Comparison of ENCODE assay signal across 8 cellular contexts in the genomic region with DNA sequence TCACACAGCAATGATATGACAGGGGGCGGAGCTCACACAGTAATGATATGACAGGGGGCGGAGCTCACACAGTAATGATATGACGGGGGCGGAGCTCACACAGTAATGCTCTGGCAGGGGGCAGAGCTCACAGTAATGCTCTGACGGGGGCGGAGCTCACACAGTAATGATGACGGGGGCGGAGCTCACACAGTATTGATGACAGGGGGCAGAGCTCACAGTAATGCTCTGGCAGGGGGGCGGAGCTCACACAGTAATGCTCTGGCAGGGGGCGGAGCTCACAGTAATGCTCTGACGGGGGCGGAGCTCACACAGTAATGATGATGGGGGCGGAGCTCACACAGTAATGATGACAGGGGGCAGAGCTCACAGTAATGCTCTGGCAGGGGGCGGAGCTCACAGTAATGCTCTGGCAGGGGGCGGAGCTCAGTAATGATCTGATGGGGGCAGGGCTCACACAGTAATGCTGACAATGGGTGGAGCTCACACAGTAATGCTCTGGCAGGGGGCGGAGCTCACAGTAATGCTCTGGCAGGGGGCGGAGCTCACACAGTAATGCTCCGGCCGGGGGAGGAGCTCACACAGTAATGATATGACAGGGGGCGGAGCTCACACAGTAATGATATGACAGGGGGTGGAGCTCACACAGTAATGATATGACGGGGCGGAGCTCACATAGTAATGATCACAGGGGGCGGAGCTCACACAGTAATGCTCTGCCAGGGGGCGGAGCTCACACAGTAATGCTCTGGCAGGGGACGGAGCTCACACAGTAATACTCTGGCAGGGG. TPM values are rescaled to one million over a fixed set of nuclear protein-coding genes. Genes with fewer than 3 reads are reported as not detected.
DNase-seq lines count a peak whose midpoint lies in the region; TF ChIP-seq lines count a peak whose summit lies in the region.
"Not testable (repeated sequence)": the region's sequence is repeated elsewhere in the genome, so short reads cannot be mapped to it uniquely, and the experiment has no call there.

No MANE protein-coding gene starts in this region.

- POLR2A ChIA-PET in MCF 10A (lab: Yijun Ruan, JAX) = interaction anchor here (0.7 kb wide), 1 partner anchor 90 kb away, joined by 3 read pairs; no protein-coding TSS in a partner anchor

- H3K9me3 Mint-ChIP-seq in MCF 10A (ENCODE audit: unreplicated experiment) = not testable (repeated sequence)

- H3K4me1 ChIP-seq in testis = not testable (repeated sequence)

- peaks cover 73% of the 10 kb centered on the region for H3K36me3 Mint-ChIP-seq in MCF 10A (ENCODE audit: insufficient read depth, unreplicated experiment)

- intact Hi-C loops in MCF 10A (cut with micrococcal nuclease); testis (cut with DNase I; ENCODE audit: low total_unique reads): not testable (repeated sequence)

- not testable (repeated sequence) for H3K4me3 Mint-ChIP-seq in MCF 10A (ENCODE audit: unreplicated experiment)

- DNase-seq in ELF-1 (ENCODE audit: low read depth, low spot score) = peak; percentile 17
- DNase-seq in NAMALWA (ENCODE audit: low spot score) = peak; percentile 89
- DNase-seq in T-helper 2 cell = peak in 3 of 5 experiments; percentile 23 to 61 (median 32)
- DNase-seq in activated T-cell treated with anti-CD3 and anti-CD28 coated beads for 48 hours (ENCODE audit: low read depth) = peak; percentile 53
- peak; percentile 4 for DNase-seq in MCF 10A (ENCODE audit: unreplicated experiment)
- peak; percentile 6 for DNase-seq in iPS-NIHi11 (ENCODE audit: low spot score)
- DNase-seq in stimulated activated CD4-positive, alpha-beta T cell treated with anti-CD3 and anti-CD28 coated beads, Interleukin-12 subunit alpha, Interleukin-12 subunit beta, amount 100 ng/mL, for 48 hours (ENCODE audit: low read depth in 2 of 3, low spot score in 1 of 3) = peak in 2 of 3 donors; percentile 40 to 42
- DNase-seq in testis = peak; percentile 28

- not testable (repeated sequence) for TF ChIP-seq CTCF in MCF 10A (IDR thresholded peaks at IDR 0.05; ENCODE audit: unreplicated experiment); testis (IDR thresholded peaks at IDR 0.05)

- not testable (repeated sequence) for H3K27me3 Mint-ChIP-seq in MCF 10A (ENCODE audit: insufficient read depth, unreplicated experiment)

- not testable (repeated sequence) for H3K4me3 ChIP-seq in testis

- H3K4me1 Mint-ChIP-seq in MCF 10A (ENCODE audit: insufficient read depth, unreplicated experiment) = not testable (repeated sequence)

- TF ChIP-seq POLR2A in testis (IDR thresholded peaks at IDR 0.05) = not testable (repeated sequence)

- H3K27ac ChIP-seq in testis = not testable (repeated sequence)

- H3K27me3 ChIP-seq in testis = not testable (repeated sequence)

- H3K36me3 ChIP-seq in testis (ENCODE audit: low read depth, missing control alignments) = not testable (repeated sequence)

- WGBS in testis, 2 donors = 77 to 87% methylated on average over 20 to 25 of the region's 25 CpGs

- CTCF ChIA-PET in MCF 10A (lab: Yijun Ruan, JAX) = interaction anchor here (0.6 to 1.2 kb wide), 2 partner anchors 67 to 112 kb away, joined by 3 to 5 read pairs; no protein-coding TSS in a partner anchor

- BruUV-seq in MCF 10A (replicated peaks; lab: Mats Ljungman, UMichigan) = not testable (repeated sequence)

- H3K9me3 ChIP-seq in testis = not testable (repeated sequence)

- H3K27ac Mint-ChIP-seq in MCF 10A (ENCODE audit: low read depth, unreplicated experiment) = not testable (repeated sequence)

RNA-seq across cellular contexts. Expression of a gene that starts 52.8 kb away (rescaled TPM):
- total RNA-seq in MCF 10A (2022) = 56.1 and 75.8 TPM in 2 replicates
- total RNA-seq in testis = 10 to 100 TPM; 71.4 to 71.6 TPM
- 43.9 TPM for polyA plus RNA-seq in testis (ENCODE audit: insufficient read depth, low read depth, low replicate concordance)

Comparison
In these comparisons a context has a peak if more than half of its experiments do, and no peak if none do; other contexts are left out.
1. DNase-seq: peak in every context shown above with its lines; median percentile 89 in NAMALWA; 53 in activated T-cell treated with anti-CD3 and anti-CD28 coated beads for 48 hours; 41 in stimulated activated CD4-positive, alpha-beta T cell treated with anti-CD3 and anti-CD28 coated beads, Interleukin-12 subunit alpha, Interleukin-12 subunit beta, amount 100 ng/mL, for 48 hours; 32 in T-helper 2 cell; 28 in testis; 17 in ELF-1; 6 in iPS-NIHi11; 4 in MCF 10A.